ENCODE assay signal across 7 cellular contexts in genomic region chr9:83458530-83458929, GRCh38.
"Had no signal": no experiment of that assay in that cellular context is flagged by ENCODE, and none has a peak within 500 bp of the region (broad histone marks: within the 10 kb centered on the region; RNA-seq: fewer than 3 reads in every experiment).

No MANE protein-coding gene starts in this region.

- DNase-seq: GDM1, GF-D8 had no signal

- FAIRE-seq: G401.6, GM12891, GM12892, GM18507, GM19239 had no signal
